In the genomic region with DNA sequence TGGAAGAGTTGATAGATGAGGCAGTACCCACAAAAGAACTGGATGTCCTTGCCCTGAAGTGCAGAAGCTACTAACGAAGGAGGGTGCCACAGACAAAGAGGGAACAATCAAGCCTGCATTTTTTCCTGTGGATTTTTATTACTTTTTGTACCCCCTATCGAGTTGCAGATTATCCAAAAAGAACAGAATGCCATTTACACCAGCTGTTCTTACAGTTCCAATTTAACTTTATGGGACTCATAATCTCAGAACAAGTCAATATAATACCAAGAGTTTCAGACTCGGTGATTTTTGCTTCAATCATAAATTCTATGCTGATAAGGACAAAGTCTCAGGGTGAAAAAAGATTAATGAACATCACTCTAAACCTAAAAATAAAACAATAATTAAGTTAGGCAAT, we compare ENCODE assay signal across 1 cellular context.
TF ChIP-seq lines count a peak whose summit lies in the region.

No MANE protein-coding gene starts in this region.

TF ChIP-seq in HEK293, 187 proteins besides CTCF, POLR2A, EP300 and RAD21 (continued from another document and continues in another):
- TF ChIP-seq, protein P1, sequence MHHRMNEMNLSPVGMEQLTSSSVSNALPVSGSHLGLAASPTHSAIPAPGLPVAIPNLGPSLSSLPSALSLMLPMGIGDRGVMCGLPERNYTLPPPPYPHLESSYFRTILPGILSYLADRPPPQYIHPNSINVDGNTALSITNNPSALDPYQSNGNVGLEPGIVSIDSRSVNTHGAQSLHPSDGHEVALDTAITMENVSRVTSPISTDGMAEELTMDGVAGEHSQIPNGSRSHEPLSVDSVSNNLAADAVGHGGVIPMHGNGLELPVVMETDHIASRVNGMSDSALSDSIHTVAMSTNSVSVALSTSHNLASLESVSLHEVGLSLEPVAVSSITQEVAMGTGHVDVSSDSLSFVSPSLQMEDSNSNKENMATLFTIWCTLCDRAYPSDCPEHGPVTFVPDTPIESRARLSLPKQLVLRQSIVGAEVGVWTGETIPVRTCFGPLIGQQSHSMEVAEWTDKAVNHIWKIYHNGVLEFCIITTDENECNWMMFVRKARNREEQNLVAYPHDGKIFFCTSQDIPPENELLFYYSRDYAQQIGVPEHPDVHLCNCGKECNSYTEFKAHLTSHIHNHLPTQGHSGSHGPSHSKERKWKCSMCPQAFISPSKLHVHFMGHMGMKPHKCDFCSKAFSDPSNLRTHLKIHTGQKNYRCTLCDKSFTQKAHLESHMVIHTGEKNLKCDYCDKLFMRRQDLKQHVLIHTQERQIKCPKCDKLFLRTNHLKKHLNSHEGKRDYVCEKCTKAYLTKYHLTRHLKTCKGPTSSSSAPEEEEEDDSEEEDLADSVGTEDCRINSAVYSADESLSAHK (tag by site-specific recombination; IDR thresholded peaks at IDR 0.05), result peak; percentile 70
- TF ChIP-seq, protein P2, sequence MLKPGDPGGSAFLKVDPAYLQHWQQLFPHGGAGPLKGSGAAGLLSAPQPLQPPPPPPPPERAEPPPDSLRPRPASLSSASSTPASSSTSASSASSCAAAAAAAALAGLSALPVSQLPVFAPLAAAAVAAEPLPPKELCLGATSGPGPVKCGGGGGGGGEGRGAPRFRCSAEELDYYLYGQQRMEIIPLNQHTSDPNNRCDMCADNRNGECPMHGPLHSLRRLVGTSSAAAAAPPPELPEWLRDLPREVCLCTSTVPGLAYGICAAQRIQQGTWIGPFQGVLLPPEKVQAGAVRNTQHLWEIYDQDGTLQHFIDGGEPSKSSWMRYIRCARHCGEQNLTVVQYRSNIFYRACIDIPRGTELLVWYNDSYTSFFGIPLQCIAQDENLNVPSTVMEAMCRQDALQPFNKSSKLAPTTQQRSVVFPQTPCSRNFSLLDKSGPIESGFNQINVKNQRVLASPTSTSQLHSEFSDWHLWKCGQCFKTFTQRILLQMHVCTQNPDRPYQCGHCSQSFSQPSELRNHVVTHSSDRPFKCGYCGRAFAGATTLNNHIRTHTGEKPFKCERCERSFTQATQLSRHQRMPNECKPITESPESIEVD (tag by site-specific recombination; IDR thresholded peaks at IDR 0.05), result peak; percentile 97
- TF ChIP-seq ZNF214 (tag by site-specific recombination; IDR thresholded peaks at IDR 0.05; ENCODE audit: borderline replicate concordance) (no peak), ZNF48 (tag by site-specific recombination; IDR thresholded peaks at IDR 0.05) (no peak), ZNF416 (tag by site-specific recombination; IDR thresholded peaks at IDR 0.05) (no peak), KLF10 (tag by site-specific recombination; IDR thresholded peaks at IDR 0.05) (0 out of 2 replicates have a peak, but pooled peaks have one; percentile 29), ZNF623 (tag by site-specific recombination; IDR thresholded peaks at IDR 0.05) (no peak), SP3 (tag by site-specific recombination; IDR thresholded peaks at IDR 0.05) (no peak), ZBTB8A (tag by site-specific recombination; IDR thresholded peaks at IDR 0.05) (peak; percentile 52; the same call in 1 of the 2 replicates), ZNF530 (tag by site-specific recombination; IDR thresholded peaks at IDR 0.05; ENCODE audit: low read depth) (no peak), RBAK (tag by site-specific recombination; IDR thresholded peaks at IDR 0.05) (no peak), GLI4 (tag by site-specific recombination; IDR thresholded peaks at IDR 0.05) (no peak), ZNF155 (tag by site-specific recombination; IDR thresholded peaks at IDR 0.05) (no peak), ZNF266 (tag by site-specific recombination; IDR thresholded peaks at IDR 0.05; ENCODE audit: low read depth) (no peak), KLF9 (tag by site-specific recombination; IDR thresholded peaks at IDR 0.05; ENCODE audit: low read depth) (no peak), ZBTB7A (tag by site-specific recombination; IDR thresholded peaks at IDR 0.05; ENCODE audit: low read depth) (no peak), ZNF16 (tag by site-specific recombination; IDR thresholded peaks at IDR 0.05; ENCODE audit: low read depth) (no peak), WT1 (tag by site-specific recombination; IDR thresholded peaks at IDR 0.05) (no peak), ZNF354C (tag by site-specific recombination; IDR thresholded peaks at IDR 0.05; ENCODE audit: borderline replicate concordance, low read depth) (no peak), ZNF211 (tag by site-specific recombination; IDR thresholded peaks at IDR 0.05; ENCODE audit: low read depth) (no peak), MEIS1 (CRISPR knock-in tag; IDR thresholded peaks at IDR 0.05; ENCODE audit: borderline replicate concordance) (no peak), ZNF701 (tag by site-specific recombination; IDR thresholded peaks at IDR 0.05) (no peak), MYNN (tag by site-specific recombination; IDR thresholded peaks at IDR 0.05; ENCODE audit: borderline replicate concordance) (no peak), ZNF19 (tag by site-specific recombination; IDR thresholded peaks at IDR 0.05; ENCODE audit: low read depth) (no peak), ZNF366 (tag by site-specific recombination; conservative IDR thresholded peaks at IDR 0.05) (no peak), ZNF292 (tag by site-specific recombination; IDR thresholded peaks at IDR 0.05; ENCODE audit: borderline replicate concordance, low read depth) (no peak), ZNF785 (tag by site-specific recombination; IDR thresholded peaks at IDR 0.05) (no peak), IKZF3 (tag by site-specific recombination; IDR thresholded peaks at IDR 0.05) (peak; percentile 45; the same call in 1 of the 2 replicates), GFI1B (tag by site-specific recombination; IDR thresholded peaks at IDR 0.05) (0 out of 2 replicates have a peak, but pooled peaks have one; percentile 35), ZNF837 (tag by site-specific recombination; IDR thresholded peaks at IDR 0.05) (no peak), YY2 (tag by site-specific recombination; IDR thresholded peaks at IDR 0.05) (no peak), FEZF1 (tag by site-specific recombination; IDR thresholded peaks at IDR 0.05) (peak; percentile 96), ZBTB21 (tag by site-specific recombination; IDR thresholded peaks at IDR 0.05) (no peak), ZNF555 (tag by site-specific recombination; conservative IDR thresholded peaks at IDR 0.05) (no peak), ZNF239 (tag by site-specific recombination; IDR thresholded peaks at IDR 0.05) (no peak), ZNF654 (tag by site-specific recombination; IDR thresholded peaks at IDR 0.05; ENCODE audit: low read depth) (no peak), SALL2 (tag by site-specific recombination; IDR thresholded peaks at IDR 0.05; ENCODE audit: borderline replicate concordance) (no peak), ZFP69B (tag by site-specific recombination; IDR thresholded peaks at IDR 0.05) (no peak), KLF16 (tag by site-specific recombination; IDR thresholded peaks at IDR 0.05) (no peak), ZNF571 (tag by site-specific recombination; IDR thresholded peaks at IDR 0.05) (no peak), ZNF501 (tag by site-specific recombination; IDR thresholded peaks at IDR 0.05) (no peak), BCL11B (tag by site-specific recombination; IDR thresholded peaks at IDR 0.05; ENCODE audit: low read depth) (peak; percentile 60)
- TF ChIP-seq, protein P3, sequence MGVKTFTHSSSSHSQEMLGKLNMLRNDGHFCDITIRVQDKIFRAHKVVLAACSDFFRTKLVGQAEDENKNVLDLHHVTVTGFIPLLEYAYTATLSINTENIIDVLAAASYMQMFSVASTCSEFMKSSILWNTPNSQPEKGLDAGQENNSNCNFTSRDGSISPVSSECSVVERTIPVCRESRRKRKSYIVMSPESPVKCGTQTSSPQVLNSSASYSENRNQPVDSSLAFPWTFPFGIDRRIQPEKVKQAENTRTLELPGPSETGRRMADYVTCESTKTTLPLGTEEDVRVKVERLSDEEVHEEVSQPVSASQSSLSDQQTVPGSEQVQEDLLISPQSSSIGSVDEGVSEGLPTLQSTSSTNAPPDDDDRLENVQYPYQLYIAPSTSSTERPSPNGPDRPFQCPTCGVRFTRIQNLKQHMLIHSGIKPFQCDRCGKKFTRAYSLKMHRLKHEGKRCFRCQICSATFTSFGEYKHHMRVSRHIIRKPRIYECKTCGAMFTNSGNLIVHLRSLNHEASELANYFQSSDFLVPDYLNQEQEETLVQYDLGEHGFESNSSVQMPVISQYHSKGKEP (tag by site-specific recombination; IDR thresholded peaks at IDR 0.05), result peak; percentile 70; the same call in 1 of the 2 replicates
- TF ChIP-seq, protein P4, sequence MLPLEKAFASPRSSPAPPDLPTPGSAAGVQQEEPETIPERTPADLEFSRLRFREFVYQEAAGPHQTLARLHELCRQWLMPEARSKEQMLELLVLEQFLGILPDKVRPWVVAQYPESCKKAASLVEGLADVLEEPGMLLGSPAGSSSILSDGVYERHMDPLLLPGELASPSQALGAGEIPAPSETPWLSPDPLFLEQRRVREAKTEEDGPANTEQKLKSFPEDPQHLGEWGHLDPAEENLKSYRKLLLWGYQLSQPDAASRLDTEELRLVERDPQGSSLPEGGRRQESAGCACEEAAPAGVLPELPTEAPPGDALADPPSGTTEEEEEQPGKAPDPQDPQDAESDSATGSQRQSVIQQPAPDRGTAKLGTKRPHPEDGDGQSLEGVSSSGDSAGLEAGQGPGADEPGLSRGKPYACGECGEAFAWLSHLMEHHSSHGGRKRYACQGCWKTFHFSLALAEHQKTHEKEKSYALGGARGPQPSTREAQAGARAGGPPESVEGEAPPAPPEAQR (tag by site-specific recombination; IDR thresholded peaks at IDR 0.05), result no peak
- TF ChIP-seq, protein P5, sequence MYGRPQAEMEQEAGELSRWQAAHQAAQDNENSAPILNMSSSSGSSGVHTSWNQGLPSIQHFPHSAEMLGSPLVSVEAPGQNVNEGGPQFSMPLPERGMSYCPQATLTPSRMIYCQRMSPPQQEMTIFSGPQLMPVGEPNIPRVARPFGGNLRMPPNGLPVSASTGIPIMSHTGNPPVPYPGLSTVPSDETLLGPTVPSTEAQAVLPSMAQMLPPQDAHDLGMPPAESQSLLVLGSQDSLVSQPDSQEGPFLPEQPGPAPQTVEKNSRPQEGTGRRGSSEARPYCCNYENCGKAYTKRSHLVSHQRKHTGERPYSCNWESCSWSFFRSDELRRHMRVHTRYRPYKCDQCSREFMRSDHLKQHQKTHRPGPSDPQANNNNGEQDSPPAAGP (tag by site-specific recombination; IDR thresholded peaks at IDR 0.05), result no peak
- TF ChIP-seq, protein P6, sequence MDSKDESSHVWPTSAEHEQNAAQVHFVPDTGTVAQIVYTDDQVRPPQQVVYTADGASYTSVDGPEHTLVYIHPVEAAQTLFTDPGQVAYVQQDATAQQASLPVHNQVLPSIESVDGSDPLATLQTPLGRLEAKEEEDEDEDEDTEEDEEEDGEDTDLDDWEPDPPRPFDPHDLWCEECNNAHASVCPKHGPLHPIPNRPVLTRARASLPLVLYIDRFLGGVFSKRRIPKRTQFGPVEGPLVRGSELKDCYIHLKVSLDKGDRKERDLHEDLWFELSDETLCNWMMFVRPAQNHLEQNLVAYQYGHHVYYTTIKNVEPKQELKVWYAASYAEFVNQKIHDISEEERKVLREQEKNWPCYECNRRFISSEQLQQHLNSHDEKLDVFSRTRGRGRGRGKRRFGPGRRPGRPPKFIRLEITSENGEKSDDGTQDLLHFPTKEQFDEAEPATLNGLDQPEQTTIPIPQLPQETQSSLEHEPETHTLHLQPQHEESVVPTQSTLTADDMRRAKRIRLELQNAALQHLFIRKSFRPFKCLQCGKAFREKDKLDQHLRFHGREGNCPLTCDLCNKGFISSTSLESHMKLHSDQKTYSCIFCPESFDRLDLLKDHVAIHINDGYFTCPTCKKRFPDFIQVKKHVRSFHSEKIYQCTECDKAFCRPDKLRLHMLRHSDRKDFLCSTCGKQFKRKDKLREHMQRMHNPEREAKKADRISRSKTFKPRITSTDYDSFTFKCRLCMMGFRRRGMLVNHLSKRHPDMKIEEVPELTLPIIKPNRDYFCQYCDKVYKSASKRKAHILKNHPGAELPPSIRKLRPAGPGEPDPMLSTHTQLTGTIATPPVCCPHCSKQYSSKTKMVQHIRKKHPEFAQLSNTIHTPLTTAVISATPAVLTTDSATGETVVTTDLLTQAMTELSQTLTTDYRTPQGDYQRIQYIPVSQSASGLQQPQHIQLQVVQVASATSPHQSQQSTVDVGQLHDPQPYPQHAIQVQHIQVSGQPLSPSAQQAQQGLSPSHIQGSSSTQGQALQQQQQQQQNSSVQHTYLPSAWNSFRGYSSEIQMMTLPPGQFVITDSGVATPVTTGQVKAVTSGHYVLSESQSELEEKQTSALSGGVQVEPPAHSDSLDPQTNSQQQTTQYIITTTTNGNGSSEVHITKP (tag by site-specific recombination; IDR thresholded peaks at IDR 0.05), result peak; percentile 53; the same call in 1 of the 2 replicates
- TF ChIP-seq, protein P7, sequence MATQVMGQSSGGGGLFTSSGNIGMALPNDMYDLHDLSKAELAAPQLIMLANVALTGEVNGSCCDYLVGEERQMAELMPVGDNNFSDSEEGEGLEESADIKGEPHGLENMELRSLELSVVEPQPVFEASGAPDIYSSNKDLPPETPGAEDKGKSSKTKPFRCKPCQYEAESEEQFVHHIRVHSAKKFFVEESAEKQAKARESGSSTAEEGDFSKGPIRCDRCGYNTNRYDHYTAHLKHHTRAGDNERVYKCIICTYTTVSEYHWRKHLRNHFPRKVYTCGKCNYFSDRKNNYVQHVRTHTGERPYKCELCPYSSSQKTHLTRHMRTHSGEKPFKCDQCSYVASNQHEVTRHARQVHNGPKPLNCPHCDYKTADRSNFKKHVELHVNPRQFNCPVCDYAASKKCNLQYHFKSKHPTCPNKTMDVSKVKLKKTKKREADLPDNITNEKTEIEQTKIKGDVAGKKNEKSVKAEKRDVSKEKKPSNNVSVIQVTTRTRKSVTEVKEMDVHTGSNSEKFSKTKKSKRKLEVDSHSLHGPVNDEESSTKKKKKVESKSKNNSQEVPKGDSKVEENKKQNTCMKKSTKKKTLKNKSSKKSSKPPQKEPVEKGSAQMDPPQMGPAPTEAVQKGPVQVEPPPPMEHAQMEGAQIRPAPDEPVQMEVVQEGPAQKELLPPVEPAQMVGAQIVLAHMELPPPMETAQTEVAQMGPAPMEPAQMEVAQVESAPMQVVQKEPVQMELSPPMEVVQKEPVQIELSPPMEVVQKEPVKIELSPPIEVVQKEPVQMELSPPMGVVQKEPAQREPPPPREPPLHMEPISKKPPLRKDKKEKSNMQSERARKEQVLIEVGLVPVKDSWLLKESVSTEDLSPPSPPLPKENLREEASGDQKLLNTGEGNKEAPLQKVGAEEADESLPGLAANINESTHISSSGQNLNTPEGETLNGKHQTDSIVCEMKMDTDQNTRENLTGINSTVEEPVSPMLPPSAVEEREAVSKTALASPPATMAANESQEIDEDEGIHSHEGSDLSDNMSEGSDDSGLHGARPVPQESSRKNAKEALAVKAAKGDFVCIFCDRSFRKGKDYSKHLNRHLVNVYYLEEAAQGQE (tag by site-specific recombination; IDR thresholded peaks at IDR 0.05), result no peak
- TF ChIP-seq, protein P8, sequence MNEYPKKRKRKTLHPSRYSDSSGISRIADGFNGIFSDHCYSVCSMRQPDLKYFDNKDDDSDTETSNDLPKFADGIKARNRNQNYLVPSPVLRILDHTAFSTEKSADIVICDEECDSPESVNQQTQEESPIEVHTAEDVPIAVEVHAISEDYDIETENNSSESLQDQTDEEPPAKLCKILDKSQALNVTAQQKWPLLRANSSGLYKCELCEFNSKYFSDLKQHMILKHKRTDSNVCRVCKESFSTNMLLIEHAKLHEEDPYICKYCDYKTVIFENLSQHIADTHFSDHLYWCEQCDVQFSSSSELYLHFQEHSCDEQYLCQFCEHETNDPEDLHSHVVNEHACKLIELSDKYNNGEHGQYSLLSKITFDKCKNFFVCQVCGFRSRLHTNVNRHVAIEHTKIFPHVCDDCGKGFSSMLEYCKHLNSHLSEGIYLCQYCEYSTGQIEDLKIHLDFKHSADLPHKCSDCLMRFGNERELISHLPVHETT (tag by site-specific recombination; IDR thresholded peaks at IDR 0.05), result no peak
